In the genomic region with DNA sequence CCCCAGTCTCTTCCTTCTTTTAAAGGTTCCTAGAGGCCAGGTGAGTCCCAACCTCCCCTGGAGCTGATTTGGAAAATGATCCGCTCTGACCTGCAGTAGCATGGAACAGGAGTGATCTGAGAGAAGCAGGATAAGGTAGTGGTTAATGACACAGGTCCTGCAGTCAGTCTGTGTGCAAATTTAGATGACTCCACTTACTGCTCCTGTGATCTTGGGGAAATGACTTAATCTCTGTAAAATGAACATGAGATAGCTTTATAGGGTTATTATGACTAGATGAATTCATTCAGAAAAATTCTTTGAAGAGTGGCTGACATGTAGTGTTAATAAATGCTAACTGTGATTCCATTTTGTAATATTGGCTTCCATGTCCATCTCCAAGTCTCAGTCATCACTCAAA, we compare ENCODE assay signal across 17 cellular contexts.
DNase-seq lines count a peak whose midpoint lies in the region; ATAC-seq, FAIRE-seq and TF ChIP-seq lines count a peak whose summit lies in the region.
"Had no signal": no experiment of that assay in that cellular context is flagged by ENCODE, and none has a peak within 500 bp of the region (broad histone marks: within the 10 kb centered on the region; RNA-seq: fewer than 3 reads in every experiment).

No MANE protein-coding gene starts in this region.

- H3K4me1 ChIP-seq in astrocyte (ENCODE audit: insufficient read depth, low read length) (peaks cover 16% of the 10 kb centered on the region), keratinocyte (ENCODE audit: control insufficient read depth, extremely low read depth, insufficient read depth, low read length) (peaks cover 10% of the 10 kb centered on the region)

- H3K27me3 Mint-ChIP-seq in HFFc6 (ENCODE audit: insufficient read depth) (peaks cover 7% of the 10 kb centered on the region), astrocyte (ENCODE audit: low read depth, unreplicated experiment) (peaks cover 56% of the 10 kb centered on the region)

- peaks cover 8% of the 10 kb centered on the region for H3K27me3 ChIP-seq in astrocyte (ENCODE audit: insufficient read depth, low read length)
- H3K27me3 ChIP-seq in keratinocyte (ENCODE audit: control insufficient read depth, extremely low read depth, insufficient read depth, low read length) = no peaks in the 10 kb centered on the region

- no peak overlapping the region for H3K9ac ChIP-seq in astrocyte (ENCODE audit: low read length)
- H3K9ac ChIP-seq in keratinocyte (ENCODE audit: control insufficient read depth, extremely low read depth, insufficient read depth, low read length) = no peak overlapping the region

- H3K79me2 ChIP-seq in astrocyte (ENCODE audit: insufficient read depth, low read length) (no peaks in the 10 kb centered on the region), keratinocyte (ENCODE audit: control insufficient read depth, insufficient read depth, low read length) (no peaks in the 10 kb centered on the region)

- dilution Hi-C loops in keratinocyte (cut with MboI; ENCODE audit: extremely low pct_ligation_motif_present, low sequenced_read_pairs) = no loop called here

- intact Hi-C loops in left colon (cut with DNase I, micrococcal nuclease) = no loop called here

- no peaks in the 10 kb centered on the region for H4K20me1 ChIP-seq in astrocyte (ENCODE audit: insufficient read depth, low read length)
- H4K20me1 ChIP-seq in keratinocyte (ENCODE audit: control insufficient read depth, extremely low read depth, insufficient read depth, low read length) = no peaks in the 10 kb centered on the region

- FAIRE-seq in astrocyte (lab: Jason Lieb, UNC) = no peak
- FAIRE-seq in keratinocyte (lab: Jason Lieb, UNC) = peak; percentile 84
- FAIRE-seq: D721Med had no signal

- H3K4me2 ChIP-seq in astrocyte (ENCODE audit: low read length) (peak overlapping the region; percentile 93), keratinocyte (ENCODE audit: control insufficient read depth, extremely low read depth, insufficient read depth, low read depth, low read length) (no peak overlapping the region)

- H3K9me3 ChIP-seq in astrocyte (ENCODE audit: insufficient read depth, low read depth, low read length) = no peaks in the 10 kb centered on the region
- H3K9me3 ChIP-seq in keratinocyte (ENCODE audit: control insufficient read depth, low read depth, low read length) = no peaks in the 10 kb centered on the region
- H3K9me3 ChIP-seq: MG63 had no signal

- H3K4me3 Mint-ChIP-seq in HFFc6 (peak overlapping the region; percentile 91; the same call in 1 of the 2 replicates), astrocyte (ENCODE audit: unreplicated experiment) (no peak overlapping the region)
- H3K4me3 Mint-ChIP-seq: CD8-positive, alpha-beta T cell had no signal

- DNase-seq in HFFc6 (no peak), astrocyte (ENCODE audit: low read depth) (peak; percentile 12), keratinocyte (ENCODE audit: low read depth, low spot score) (no peak), AG08396 (ENCODE audit: low spot score) (no peak), left colon (no peak)
- DNase-seq: CD8-positive, alpha-beta T cell; DND-41; KG1; MG63; NCI-H187 treated with DMSO at 0.1 percent for 48 hours; NCI-H2171 treated with DMSO at 0.1 percent for 48 hours; NCI-H774; SHP77 had no signal

- no peak for ATAC-seq in GM18909 (IDR thresholded peaks at IDR 0.05; ENCODE audit: poor library complexity, unreplicated experiment)
- ATAC-seq in HG02623 (IDR thresholded peaks at IDR 0.05; ENCODE audit: unreplicated experiment) = no peak
- ATAC-seq in left colon = no peak
- ATAC-seq: CD8-positive, alpha-beta T cell; HCT116 had no signal

- H3K27ac Mint-ChIP-seq in HFFc6 (no peak overlapping the region), astrocyte (ENCODE audit: unreplicated experiment) (no peak overlapping the region)
- H3K27ac Mint-ChIP-seq: CD8-positive, alpha-beta T cell had no signal

- no peaks in the 10 kb centered on the region for H3K36me3 Mint-ChIP-seq in HFFc6 (ENCODE audit: low read depth)
- H3K36me3 Mint-ChIP-seq in astrocyte (ENCODE audit: low read depth, unreplicated experiment) = no peaks in the 10 kb centered on the region
- H3K36me3 Mint-ChIP-seq: CD8-positive, alpha-beta T cell had no signal

- peak overlapping the region; percentile 55 for H3K4me3 ChIP-seq in astrocyte (ENCODE audit: insufficient read depth, low read depth, low read length)
- H3K4me3 ChIP-seq in keratinocyte (ENCODE audit: control insufficient read depth in 2 of 3, extremely low read depth in 1 of 3, insufficient read depth in 2 of 3, low read depth in 1 of 3, low read length in 3 of 3) = no peak overlapping the region

- no peaks in the 10 kb centered on the region for H3K9me3 Mint-ChIP-seq in HFFc6
- H3K9me3 Mint-ChIP-seq in astrocyte (ENCODE audit: unreplicated experiment) = no peaks in the 10 kb centered on the region
- H3K9me3 Mint-ChIP-seq: CD8-positive, alpha-beta T cell had no signal

- no peaks in the 10 kb centered on the region for H3K9me1 ChIP-seq in keratinocyte (ENCODE audit: control insufficient read depth, extremely low read depth, insufficient read depth, low read length)

- no peak overlapping the region for H3K27ac ChIP-seq in astrocyte (ENCODE audit: low read depth, low read length)
- H3K27ac ChIP-seq in keratinocyte (ENCODE audit: control insufficient read depth, insufficient read depth, low read length) = no peak overlapping the region

- TF ChIP-seq CTCF in HFFc6 (IDR thresholded peaks at IDR 0.05) (no peak), astrocyte (IDR thresholded peaks at IDR 0.05; ENCODE audit: insufficient read depth, low read depth, low read length) (no peak), keratinocyte (optimal IDR thresholded peaks at IDR 0.05 in 1 of 3, IDR thresholded peaks at IDR 0.05 in 1 of 3, conservative IDR thresholded peaks at IDR 0.05 in 1 of 3; ENCODE audit: extremely low read depth in 1 of 3, insufficient read depth in 2 of 3, low read length in 3 of 3) (no peak)

- H2AFZ ChIP-seq in astrocyte (ENCODE audit: low read depth, low read length) = no peak overlapping the region
- H2AFZ ChIP-seq in keratinocyte (ENCODE audit: control insufficient read depth, low read length) = no peak overlapping the region

- no peaks in the 10 kb centered on the region for H3K36me3 ChIP-seq in astrocyte (ENCODE audit: insufficient read depth, low read length)
- no peaks in the 10 kb centered on the region for H3K36me3 ChIP-seq in keratinocyte (ENCODE audit: control insufficient read depth in 2 of 2, extremely low read depth in 1 of 2, insufficient read depth in 2 of 2, low read length in 2 of 2)
- H3K36me3 ChIP-seq: MG63 had no signal

- H3K4me1 Mint-ChIP-seq in HFFc6 (ENCODE audit: low read depth) (peaks cover 27% of the 10 kb centered on the region), astrocyte (ENCODE audit: low read depth, unreplicated experiment) (peaks cover 5% of the 10 kb centered on the region)
